ENCODE assay signal across 14 cellular contexts in genomic region chr22:21940521-21940920, GRCh38. TPM values are rescaled to one million over a fixed set of nuclear protein-coding genes. Genes with fewer than 3 reads are reported as not detected.
DNase-seq lines count a peak whose midpoint lies in the region; ATAC-seq, FAIRE-seq and TF ChIP-seq lines count a peak whose summit lies in the region.
"Had no signal": no experiment of that assay in that cellular context is flagged by ENCODE, and none has a peak within 500 bp of the region (broad histone marks: within the 10 kb centered on the region; RNA-seq: fewer than 3 reads in every experiment).

No MANE protein-coding gene starts in this region.

- H3K4me3 Mint-ChIP-seq in type B pancreatic cell = no peak overlapping the region
- no peak overlapping the region for H3K4me3 Mint-ChIP-seq in T-helper 2 cell treated with Interferon-gamma antibody and Interleukin-4, amounts not matched to agents 5 μg/mL and 100 μg/mL, for 36 hours
- H3K4me3 Mint-ChIP-seq: activated CD4-positive, alpha-beta memory T cell treated with anti-CD3 and anti-CD28 coated beads for 36 hours had no signal

- H3K18ac ChIP-seq in mesenchymal stem cell (ENCODE audit: low read depth in 1 of 2, low read length in 2 of 2) = peak overlapping the region in 1 of 2 experiments; percentile 18

- H3K27me3 ChIP-seq in heart left ventricle (no peaks in the 10 kb centered on the region), K562 (ENCODE audit: control insufficient read depth in 2 of 2, insufficient read depth in 2 of 2, low read length in 2 of 2) (no peaks in the 10 kb centered on the region), mesenchymal stem cell (ENCODE audit: control insufficient read depth in 1 of 2, insufficient read depth in 1 of 2, low read length in 2 of 2) (no peaks in the 10 kb centered on the region)

- H3K27ac ChIP-seq in heart left ventricle = peak overlapping the region; percentile 88 to 98 (median 96)
- no peak overlapping the region for H3K27ac ChIP-seq in K562 (ENCODE audit: extremely low read depth, low read depth, low read length)
- H3K27ac ChIP-seq in mesenchymal stem cell (ENCODE audit: low read length, poor library complexity, severe bottlenecking) = no peak overlapping the region

- H3K4me2 ChIP-seq in K562 (ENCODE audit: insufficient read depth, low read length) (no peak overlapping the region), mesenchymal stem cell (ENCODE audit: low read length, poor library complexity, severe bottlenecking) (no peak overlapping the region)

- BruUV-seq in K562 (replicated peaks; lab: Mats Ljungman, UMichigan) = no TSS peak

- no peak for ATAC-seq in heart left ventricle
- ATAC-seq in Right ventricle myocardium superior (ENCODE audit: poor library complexity) = no peak
- ATAC-seq in K562 = no peak
- ATAC-seq in HG02870 (IDR thresholded peaks at IDR 0.05; ENCODE audit: unreplicated experiment) = no peak
- ATAC-seq: SK-N-SH treated with all-trans-retinoic acid at 6 μM for 48 hours had no signal

- TF ChIP-seq RAD21 in K562 (CRISPR knock-in tag; conservative IDR thresholded peaks at IDR 0.05 in 1 of 2, IDR thresholded peaks at IDR 0.05 in 1 of 2) = no peak

- peaks cover 33% of the 10 kb centered on the region for H3K79me1 ChIP-seq in mesenchymal stem cell (replicated peaks; ENCODE audit: low read length, poor library complexity, severe bottlenecking)

- no peak overlapping the region for H3K4ac ChIP-seq in mesenchymal stem cell (ENCODE audit: low read depth in 1 of 2, low read length in 2 of 2)

- POLR2A ChIA-PET in K562 (lab: Yijun Ruan, JAX) = interaction anchor here (0.6 to 49.7 kb wide), 12 partner anchors 7 to 239 kb away, joined by 3 to 1041 read pairs (median 4); partner anchors contain the start of gene PPM1F

- peaks cover 4% of the 10 kb centered on the region; the same call in 1 of the 3 replicates for H3K79me2 ChIP-seq in K562 (ENCODE audit: control insufficient read depth, insufficient read depth, low read length)

- peaks cover 8% of the 10 kb centered on the region for H3K36me3 Mint-ChIP-seq in type B pancreatic cell
- H3K36me3 Mint-ChIP-seq in T-helper 2 cell treated with Interferon-gamma antibody and Interleukin-4, amounts not matched to agents 5 μg/mL and 100 μg/mL, for 36 hours (ENCODE audit: low read depth) = no peaks in the 10 kb centered on the region

- no peak for TF ChIP-seq EP300 in K562 (IDR thresholded peaks at IDR 0.05; ENCODE audit: low read length)

- H3K14ac ChIP-seq in mesenchymal stem cell (ENCODE audit: low read length in 2 of 2) = no peak overlapping the region

- H2BK120ac ChIP-seq in mesenchymal stem cell (ENCODE audit: low read depth, low read length) = no peak overlapping the region

- no peak overlapping the region for H2AK5ac ChIP-seq in mesenchymal stem cell (ENCODE audit: low read length, severe bottlenecking)

- TF ChIP-seq POLR2A in heart left ventricle (IDR thresholded peaks at IDR 0.05) (no peak), K562 (conservative IDR thresholded peaks at IDR 0.05) (no peak)

- H4K20me1 ChIP-seq in K562 (replicated peaks; ENCODE audit: control insufficient read depth, insufficient read depth, low read length) = peaks cover 15% of the 10 kb centered on the region; the same call in 1 of the 2 replicates

- no peaks in the 10 kb centered on the region for H3K9me3 Mint-ChIP-seq in type B pancreatic cell
- no peaks in the 10 kb centered on the region for H3K9me3 Mint-ChIP-seq in T-helper 2 cell treated with Interferon-gamma antibody and Interleukin-4, amounts not matched to agents 5 μg/mL and 100 μg/mL, for 36 hours
- H3K9me3 Mint-ChIP-seq: activated CD4-positive, alpha-beta memory T cell treated with anti-CD3 and anti-CD28 coated beads for 36 hours; immature natural killer cell had no signal

- no peak overlapping the region for H2BK5ac ChIP-seq in mesenchymal stem cell (ENCODE audit: low read depth, low read length, poor library complexity, severe bottlenecking)

- FAIRE-seq in K562 (lab: Jason Lieb, UNC) = no peak
- FAIRE-seq: H54 had no signal

- H3K9ac ChIP-seq in K562 (ENCODE audit: insufficient read depth in 1 of 2, low read depth in 2 of 2, low read length in 2 of 2) = peak overlapping the region in 1 of 2 experiments; percentile 46; a peak in 2 of 4 replicates
- H3K9ac ChIP-seq in mesenchymal stem cell (ENCODE audit: low read length) = peak overlapping the region; percentile 70

- H3K4me1 Mint-ChIP-seq in type B pancreatic cell (ENCODE audit: unreplicated experiment) = peaks cover 35% of the 10 kb centered on the region
- H3K4me1 Mint-ChIP-seq in T-helper 2 cell treated with Interferon-gamma antibody and Interleukin-4, amounts not matched to agents 5 μg/mL and 100 μg/mL, for 36 hours (ENCODE audit: low read depth) = peaks cover 21% of the 10 kb centered on the region

- H3K9me3 ChIP-seq in heart left ventricle (no peaks in the 10 kb centered on the region), K562 (replicated peaks; ENCODE audit: control insufficient read depth, insufficient read depth, low read depth, low read length) (no peaks in the 10 kb centered on the region), mesenchymal stem cell (ENCODE audit: control insufficient read depth, low read length) (no peaks in the 10 kb centered on the region)

- H3K4me3 ChIP-seq in heart left ventricle (no peak overlapping the region), K562 (no peak overlapping the region), mesenchymal stem cell (ENCODE audit: insufficient read depth in 1 of 2, low read depth in 1 of 2, low read length in 2 of 2) (no peak overlapping the region)

- H4K91ac ChIP-seq in mesenchymal stem cell (ENCODE audit: low read length) = no peak overlapping the region

- peak overlapping the region; percentile 48 for H3K27ac Mint-ChIP-seq in type B pancreatic cell
- H3K27ac Mint-ChIP-seq in T-helper 2 cell treated with Interferon-gamma antibody and Interleukin-4, amounts not matched to agents 5 μg/mL and 100 μg/mL, for 36 hours = no peak overlapping the region
- H3K27ac Mint-ChIP-seq: activated CD4-positive, alpha-beta memory T cell treated with anti-CD3 and anti-CD28 coated beads for 36 hours had no signal

- H2BK15ac ChIP-seq in mesenchymal stem cell (ENCODE audit: low read depth, poor library complexity, severe bottlenecking) = no peak overlapping the region

- DNase-seq in heart left ventricle (peak in 2 of 5 donors; percentile 12 to 53), Right ventricle myocardium superior (no peak), K562 (ENCODE audit: extremely low read depth in 1 of 4, low spot score in 3 of 4) (no peak), mesenchymal stem cell (no peak), type B pancreatic cell (ENCODE audit: extremely low spot score, unreplicated experiment) (no peak), HT-29 (ENCODE audit: low spot score) (no peak)
- no peak for DNase-seq in T-helper 2 cell treated with Interferon-gamma antibody and Interleukin-4, amounts not matched to agents 5 μg/mL and 100 μg/mL, for 36 hours (ENCODE audit: low spot score)
- DNase-seq: activated CD4-positive, alpha-beta memory T cell treated with anti-CD3 and anti-CD28 coated beads for 36 hours; amniotic stem cell; immature natural killer cell; NCI-H524 had no signal

- H3K4me1 ChIP-seq in heart left ventricle = peaks cover 40 to 98% (median 85%) of the 10 kb centered on the region in 12 donors
- peaks cover 12 to 51% of the 10 kb centered on the region in 2 experiments for H3K4me1 ChIP-seq in K562 (replicated peaks in 1 of 2; ENCODE audit: control insufficient read depth in 2 of 2, insufficient read depth in 2 of 2, low read length in 2 of 2)
- peaks cover 57% of the 10 kb centered on the region for H3K4me1 ChIP-seq in mesenchymal stem cell (ENCODE audit: control insufficient read depth, insufficient read depth, low read depth, low read length)

- peaks cover 8% of the 10 kb centered on the region for H3K9me1 ChIP-seq in K562 (ENCODE audit: control insufficient read depth, insufficient read depth, low read length)

- in situ Hi-C loops in K562 (cut with MboI) = loop anchor here (25.0 kb wide), 3 partner anchors 403 to 803 kb away; partner anchors contain the start of gene HIC2

- TF ChIP-seq CTCF in heart left ventricle (IDR thresholded peaks at IDR 0.05) = no peak
- no peak for TF ChIP-seq CTCF in K562 (IDR thresholded peaks at IDR 0.05 in 2 of 3, conservative IDR thresholded peaks at IDR 0.05 in 1 of 3; ENCODE audit: insufficient read depth in 2 of 3, low read depth in 1 of 3, low read length in 3 of 3)
- no peak for TF ChIP-seq CTCF in type B pancreatic cell (conservative IDR thresholded peaks at IDR 0.05)

- peaks cover 0 to 36% (median 24%) of the 10 kb centered on the region in 9 donors for H3K36me3 ChIP-seq in heart left ventricle
- peaks cover 86% of the 10 kb centered on the region for H3K36me3 ChIP-seq in K562 (ENCODE audit: control insufficient read depth, insufficient read depth, low read length)
- peaks cover 47 to 59% of the 10 kb centered on the region in 2 experiments for H3K36me3 ChIP-seq in mesenchymal stem cell (ENCODE audit: control insufficient read depth in 1 of 2, insufficient read depth in 2 of 2, low read depth in 1 of 2, low read length in 2 of 2)

- H4K8ac ChIP-seq in mesenchymal stem cell (ENCODE audit: low read length) = no peak overlapping the region

- no peak overlapping the region for H2BK12ac ChIP-seq in mesenchymal stem cell (ENCODE audit: low read length in 2 of 2)

- intact Hi-C loops in heart left ventricle (cut with DNase I) = no loop called here
- intact Hi-C loops in Right ventricle myocardium superior (cut with DNase I) = no loop called here
- intact Hi-C loops in K562 (cut with micrococcal nuclease) = no loop called here

- no peaks in the 10 kb centered on the region for H3K27me3 Mint-ChIP-seq in type B pancreatic cell
- H3K27me3 Mint-ChIP-seq in T-helper 2 cell treated with Interferon-gamma antibody and Interleukin-4, amounts not matched to agents 5 μg/mL and 100 μg/mL, for 36 hours (ENCODE audit: low read depth) = no peaks in the 10 kb centered on the region
- H3K27me3 Mint-ChIP-seq: activated CD4-positive, alpha-beta memory T cell treated with anti-CD3 and anti-CD28 coated beads for 36 hours had no signal

- CTCF ChIA-PET in K562 (lab: Yijun Ruan, JAX; ENCODE audit: low intra/inter-chr PET ratio) = interaction anchor here (9.2 kb wide), 1 partner anchor 228 kb away, joined by 609 read pairs; no protein-coding TSS in a partner anchor

- no peak overlapping the region for H3K23ac ChIP-seq in mesenchymal stem cell (ENCODE audit: low read length in 2 of 2)

- no peak overlapping the region for H2AFZ ChIP-seq in K562 (ENCODE audit: low read depth, low read length)
- H2AFZ ChIP-seq in mesenchymal stem cell (ENCODE audit: low read depth, low read length) = no peak overlapping the region

- 63 to 77% (median 67%) methylated on average over 3 of the region's 3 CpGs for WGBS in heart left ventricle, 4 donors
- 86% methylated on average over 3 of the region's 3 CpGs for WGBS in K562 (ENCODE audit: insufficient coverage, low coverage, missing lambda C conversion rate)
- 90% methylated on average over 2 of the region's 3 CpGs for WGBS in mesenchymal stem cell

RNA-seq across cellular contexts. Expression of gene PPM1F, which starts 12.1 kb away (rescaled TPM):
- 10 to 100 TPM; 13.9 to 51.1 (median 21.1) TPM for total RNA-seq in heart left ventricle
- 10 to 100 TPM; 12.1 to 19.3 TPM for polyA plus RNA-seq in heart left ventricle
- 19.3 TPM for total RNA-seq in Right ventricle myocardium superior
- 103 and 226 TPM in 2 replicates for total RNA-seq in K562 (2011; cell fraction: chromatin; rRNA removed; ENCODE audit: low replicate concordance)
- 122 and 135 TPM in 2 replicates for total RNA-seq in K562 (2011; cell fraction: nucleolus; rRNA removed)
- 120 and 153 TPM in 2 replicates for total RNA-seq in K562 (2011; cell fraction: nucleoplasm; rRNA removed)
- total RNA-seq in K562 (2014; rRNA removed) = 132 and 153 TPM in 2 replicates
- total RNA-seq in K562 (2014; rRNA removed; fragmentation: Illumina TruSeq; extraction: Trizol) = 33.1 and 36.9 TPM in 2 replicates
- total RNA-seq in K562 (2015; rRNA removed; fragmentation: Illumina TruSeq; extraction: Trizol) = 74.6 and 75.0 TPM in 2 replicates
- total RNA-seq in K562 (2021) = 157 and 159 TPM in 2 replicates
- 64.0 and 73.1 TPM in 2 replicates for polyA plus RNA-seq in K562 (2011; rRNA removed)
- 74.8 and 124 TPM in 2 replicates for polyA plus RNA-seq in K562 (2011; cell fraction: cytosol; rRNA removed)
- polyA plus RNA-seq in K562 (2011; cell fraction: nucleus; rRNA removed) = 187 and 284 TPM in 2 replicates
- polyA plus RNA-seq in K562 (2012) = 81.6 and 118 TPM in 2 replicates
- polyA plus RNA-seq in K562 (2014; fragmentation: Illumina TruSeq; extraction: Trizol) = 53.8 and 92.1 TPM in 2 replicates
- polyA plus RNA-seq in K562 (2014; fragmentation: Nextera tagmentation; extraction: Ambion mirVana) = 1 to 10 TPM; 2.1 to 4.5 TPM
- 110 and 121 TPM in 2 replicates for polyA plus RNA-seq in K562 (2014; rRNA removed)
- polyA minus RNA-seq in K562 (2011; rRNA and poly(A)+ RNA removed) = 29.5 and 43.3 TPM in 2 replicates
- polyA minus RNA-seq in K562 (2011; cell fraction: cytosol; rRNA and poly(A)+ RNA removed) = 53.3 and 68.1 TPM in 2 replicates
- 34.9 and 45.5 TPM in 2 replicates for polyA minus RNA-seq in K562 (2011; cell fraction: nucleus; rRNA and poly(A)+ RNA removed)
- polyA plus RNA-seq in mesenchymal stem cell (2013, experiment 1 of 2) = 19.5 TPM
- polyA plus RNA-seq in mesenchymal stem cell (2013, experiment 2 of 2) = 21.1 TPM
- total RNA-seq in type B pancreatic cell (ENCODE audit: low replicate concordance) = 16.9 and 25.1 TPM in 2 replicates
- total RNA-seq in HT-29 (2014; rRNA removed; shearing (Covaris generic)) = 17.0 and 17.8 TPM in 2 replicates

RNA-seq across cellular contexts. Expression of gene TOP3B, which starts 42.1 kb away (rescaled TPM):
- total RNA-seq in heart left ventricle (10 to 100 TPM in 7 of 9 donors, 1 to 10 TPM in 2; 9.6 to 12.9 (median 11.2) TPM), Right ventricle myocardium superior (9.0 TPM), K562 (2014; rRNA removed) (168 and 209 TPM in 2 replicates), K562 (2014; rRNA removed; fragmentation: Illumina TruSeq; extraction: Trizol) (70.7 and 93.0 TPM in 2 replicates), K562 (2015; rRNA removed; fragmentation: Illumina TruSeq; extraction: Trizol) (132 and 135 TPM in 2 replicates), K562 (2021) (182 and 188 TPM in 2 replicates), type B pancreatic cell (ENCODE audit: low replicate concordance) (47.7 and 66.3 TPM in 2 replicates)
- polyA plus RNA-seq in heart left ventricle (1 to 10 TPM; 9.5 to 9.9 TPM), K562 (2011; rRNA removed) (77.5 and 115 TPM in 2 replicates), K562 (2014; fragmentation: Illumina TruSeq; extraction: Trizol) (112 and 123 TPM in 2 replicates), K562 (2014; fragmentation: Nextera tagmentation; extraction: Ambion mirVana) (10 to 100 TPM in 1 of 2 experiments, 1 to 10 TPM in 1; 3.0 to 11.5 TPM), K562 (2014; rRNA removed) (153 and 161 TPM in 2 replicates)
- 654 and 1,271 TPM in 2 replicates for total RNA-seq in K562 (2011; cell fraction: chromatin; rRNA removed; ENCODE audit: low replicate concordance)
- 667 and 676 TPM in 2 replicates for total RNA-seq in K562 (2011; cell fraction: nucleolus; rRNA removed)
- total RNA-seq in K562 (2011; cell fraction: nucleoplasm; rRNA removed) = 562 and 595 TPM in 2 replicates
- 70.1 and 77.8 TPM in 2 replicates for polyA plus RNA-seq in K562 (2011; cell fraction: cytosol; rRNA removed)
- polyA plus RNA-seq in K562 (2011; cell fraction: nucleus; rRNA removed) = 984 and 1,286 TPM in 2 replicates
- 96.9 and 122 TPM in 2 replicates for polyA plus RNA-seq in K562 (2012)
- polyA minus RNA-seq in K562 (2011; rRNA and poly(A)+ RNA removed) = 98.9 and 108 TPM in 2 replicates
- 76.3 and 79.3 TPM in 2 replicates for polyA minus RNA-seq in K562 (2011; cell fraction: cytosol; rRNA and poly(A)+ RNA removed)
- 248 and 295 TPM in 2 replicates for polyA minus RNA-seq in K562 (2011; cell fraction: nucleus; rRNA and poly(A)+ RNA removed)
- polyA plus RNA-seq in mesenchymal stem cell (2013, experiment 1 of 2) = 12.1 TPM
- polyA plus RNA-seq in mesenchymal stem cell (2013, experiment 2 of 2) = 11.4 TPM
- 37.0 and 39.2 TPM in 2 replicates for total RNA-seq in HT-29 (2014; rRNA removed; shearing (Covaris generic))

Comparison
In these comparisons a context has a peak if more than half of its experiments do, and no peak if none do; other contexts are left out.
1. H3K27ac ChIP-seq: peak in heart left ventricle (12 of 12); none in K562 (single experiment) and mesenchymal stem cell (single experiment).